In genomic region chr19:18543814-18544475, GRCh38 we compare ENCODE assay signal across 8 cellular contexts. TPM values are rescaled to one million over a fixed set of nuclear protein-coding genes. Genes with fewer than 3 reads are reported as not detected.
DNase-seq lines count a peak whose midpoint lies in the region; ATAC-seq lines count a peak whose summit lies in the region.

No MANE protein-coding gene starts in this region.

- CTCF ChIA-PET in activated CD8-positive, alpha-beta memory T cell treated with anti-CD3 and anti-CD28 coated beads, Interleukin-2, amount 10 ng/mL, durations not matched to agents 7 days and 5 days (lab: Charles Lee) = interaction anchor here (0.6 to 5.4 kb wide), 27 partner anchors 8 to 457 kb away, joined by 3 to 48 read pairs (median 3); partner anchors contain the start of genes ELL, IL12RB1, KXD1 and UBA52

- no peaks in the 10 kb centered on the region for H3K9me3 ChIP-seq in esophagus (ENCODE audit: control insufficient read depth in 2 of 2, insufficient read depth in 1 of 2, low read depth in 1 of 2, low read length in 1 of 2)

- peak overlapping the region; percentile 28 to 90 for H3K4me3 ChIP-seq in esophagus (ENCODE audit: low read depth in 1 of 2, low read length in 2 of 2)

- no peaks in the 10 kb centered on the region for H3K27me3 ChIP-seq in esophagus (ENCODE audit: control insufficient read depth in 1 of 2, insufficient read depth in 2 of 2, low read length in 2 of 2)

- peaks cover 0 to 18% of the 10 kb centered on the region in 2 donors for H3K36me3 ChIP-seq in esophagus (ENCODE audit: control insufficient read depth in 2 of 2, insufficient read depth in 2 of 2, low read length in 1 of 2)

- ATAC-seq in GM18907 (IDR thresholded peaks at IDR 0.05; ENCODE audit: unreplicated experiment) = peak; percentile 44
- peak; percentile 37 for ATAC-seq in HG03159 (IDR thresholded peaks at IDR 0.05; ENCODE audit: unreplicated experiment)
- ATAC-seq in activated CD8-positive, alpha-beta memory T cell treated with anti-CD3 and anti-CD28 coated beads, Interleukin-2, amount 10 ng/mL, durations not matched to agents 7 days and 5 days = peak; percentile 86
- peak; percentile 52 to 64 for ATAC-seq in naive thymus-derived CD8-positive, alpha-beta T cell

- H3K27ac ChIP-seq in esophagus (ENCODE audit: low read depth in 2 of 2, low read length in 1 of 2) = peak overlapping the region; percentile 65 to 92

- H3K36me3 Mint-ChIP-seq in activated CD8-positive, alpha-beta memory T cell treated with anti-CD3 and anti-CD28 coated beads, Interleukin-2, amount 10 ng/mL, durations not matched to agents 7 days and 5 days = peaks cover 12% of the 10 kb centered on the region
- peaks cover 0 to 27% (median 2%) of the 10 kb centered on the region in 3 donors for H3K36me3 Mint-ChIP-seq in naive thymus-derived CD8-positive, alpha-beta T cell

- peaks cover 0 to 2% of the 10 kb centered on the region in 2 donors for H3K4me1 ChIP-seq in esophagus (ENCODE audit: control insufficient read depth in 2 of 2, insufficient read depth in 2 of 2, low read length in 1 of 2)

- peak overlapping the region; percentile 88 for H3K4me3 Mint-ChIP-seq in activated CD8-positive, alpha-beta memory T cell treated with anti-CD3 and anti-CD28 coated beads, Interleukin-2, amount 10 ng/mL, durations not matched to agents 7 days and 5 days
- peak overlapping the region; percentile 86 to 94 (median 92) for H3K4me3 Mint-ChIP-seq in naive thymus-derived CD8-positive, alpha-beta T cell

- 11 to 12% methylated on average over 12 of the region's 12 CpGs for WGBS in esophagus, 2 donors

- POLR2A ChIA-PET in naive thymus-derived CD8-positive, alpha-beta T cell (lab: Charles Lee) = interaction anchor here (0.8 to 2.8 kb wide), 6 partner anchors 13 to 288 kb away, joined by 4 to 29 read pairs (median 10); partner anchors contain the start of genes ELL, KXD1, REX1BD and UBA52

- no peaks in the 10 kb centered on the region for H3K27me3 Mint-ChIP-seq in activated CD8-positive, alpha-beta memory T cell treated with anti-CD3 and anti-CD28 coated beads, Interleukin-2, amount 10 ng/mL, durations not matched to agents 7 days and 5 days
- no peaks in the 10 kb centered on the region for H3K27me3 Mint-ChIP-seq in naive thymus-derived CD8-positive, alpha-beta T cell

- DNase-seq in AG20443 (ENCODE audit: low spot score) = peak; percentile 58
- peak; percentile 83 to 96 for DNase-seq in NOMO-1 (lab: John Stamatoyannopoulos, UW; ENCODE audit: unreplicated experiment in 2 of 2)
- peak; percentile 92 for DNase-seq in activated CD8-positive, alpha-beta memory T cell treated with anti-CD3 and anti-CD28 coated beads, Interleukin-2, amount 10 ng/mL, durations not matched to agents 7 days and 5 days
- DNase-seq in naive thymus-derived CD8-positive, alpha-beta T cell = peak in 9 of 10 donors; percentile 33 to 80 (median 57)
- DNase-seq in stromal cell of bone marrow (ENCODE audit: low read depth) = peak; percentile 52

- no peaks in the 10 kb centered on the region for H3K9me3 Mint-ChIP-seq in activated CD8-positive, alpha-beta memory T cell treated with anti-CD3 and anti-CD28 coated beads, Interleukin-2, amount 10 ng/mL, durations not matched to agents 7 days and 5 days (ENCODE audit: low read depth)
- no peaks in the 10 kb centered on the region for H3K9me3 Mint-ChIP-seq in naive thymus-derived CD8-positive, alpha-beta T cell

- peak overlapping the region; percentile 98 for H3K27ac Mint-ChIP-seq in activated CD8-positive, alpha-beta memory T cell treated with anti-CD3 and anti-CD28 coated beads, Interleukin-2, amount 10 ng/mL, durations not matched to agents 7 days and 5 days
- H3K27ac Mint-ChIP-seq in naive thymus-derived CD8-positive, alpha-beta T cell = peak overlapping the region; percentile 90 to 98 (median 95)

- peaks cover 27% of the 10 kb centered on the region for H3K4me1 Mint-ChIP-seq in activated CD8-positive, alpha-beta memory T cell treated with anti-CD3 and anti-CD28 coated beads, Interleukin-2, amount 10 ng/mL, durations not matched to agents 7 days and 5 days
- peaks cover 7 to 36% (median 30%) of the 10 kb centered on the region in 4 donors for H3K4me1 Mint-ChIP-seq in naive thymus-derived CD8-positive, alpha-beta T cell

RNA-seq across cellular contexts. Expression of gene FKBP8, which starts 0.6 kb away (rescaled TPM):
- 100 to 1,000 TPM; 220 to 286 TPM for total RNA-seq in activated CD8-positive, alpha-beta memory T cell treated with anti-CD3 and anti-CD28 coated beads, Interleukin-2, amount 10 ng/mL, durations not matched to agents 7 days and 5 days
- polyA plus RNA-seq in esophagus = 100 to 1,000 TPM; 175 to 269 TPM
- total RNA-seq in naive thymus-derived CD8-positive, alpha-beta T cell = 100 to 1,000 TPM; 235 to 236 TPM
- 100 to 1,000 TPM in 2 of 3 donors, 10 to 100 TPM in 1; 87.0 to 125 (median 106) TPM for polyA plus RNA-seq in naive thymus-derived CD8-positive, alpha-beta T cell

RNA-seq across cellular contexts. Expression of gene KXD1, which starts 13.7 kb away (rescaled TPM):
- total RNA-seq in activated CD8-positive, alpha-beta memory T cell treated with anti-CD3 and anti-CD28 coated beads, Interleukin-2, amount 10 ng/mL, durations not matched to agents 7 days and 5 days = 100 to 1,000 TPM; 106 to 113 TPM
- 10 to 100 TPM; 43.7 to 68.1 TPM for polyA plus RNA-seq in esophagus
- 10 to 100 TPM; 96.2 to 97.9 TPM for total RNA-seq in naive thymus-derived CD8-positive, alpha-beta T cell
- polyA plus RNA-seq in naive thymus-derived CD8-positive, alpha-beta T cell = 10 to 100 TPM; 68.3 to 80.2 (median 79.4) TPM

RNA-seq across cellular contexts. Expression of gene ELL, which starts 22.1 kb away (rescaled TPM):
- 10 to 100 TPM; 22.9 to 33.7 TPM for total RNA-seq in activated CD8-positive, alpha-beta memory T cell treated with anti-CD3 and anti-CD28 coated beads, Interleukin-2, amount 10 ng/mL, durations not matched to agents 7 days and 5 days
- polyA plus RNA-seq in esophagus = 1 to 10 TPM; 7.1 to 9.1 TPM
- 10 to 100 TPM; 23.7 to 24.1 TPM for total RNA-seq in naive thymus-derived CD8-positive, alpha-beta T cell
- polyA plus RNA-seq in naive thymus-derived CD8-positive, alpha-beta T cell = 10 to 100 TPM in 1 of 3 donors, 1 to 10 TPM in 2; 7.6 to 11.0 (median 9.3) TPM

RNA-seq across cellular contexts. Expression of gene UBA52, which starts 27.7 kb away (rescaled TPM):
- 1,000 to 10,000 TPM; 1,256 to 1,325 TPM for total RNA-seq in activated CD8-positive, alpha-beta memory T cell treated with anti-CD3 and anti-CD28 coated beads, Interleukin-2, amount 10 ng/mL, durations not matched to agents 7 days and 5 days
- polyA plus RNA-seq in esophagus = 1,000 to 10,000 TPM in 1 of 2 donors, 100 to 1,000 TPM in 1; 709 to 1,325 TPM
- 1,000 to 10,000 TPM; 1,986 to 2,036 TPM for total RNA-seq in naive thymus-derived CD8-positive, alpha-beta T cell
- 1,000 to 10,000 TPM; 1,743 to 2,077 (median 1,903) TPM for polyA plus RNA-seq in naive thymus-derived CD8-positive, alpha-beta T cell

RNA-seq across cellular contexts. Expression of gene REX1BD, which starts 44.7 kb away (rescaled TPM):
- 100 to 1,000 TPM in 1 of 2 experiments, 10 to 100 TPM in 1; 88.9 to 102 TPM for total RNA-seq in activated CD8-positive, alpha-beta memory T cell treated with anti-CD3 and anti-CD28 coated beads, Interleukin-2, amount 10 ng/mL, durations not matched to agents 7 days and 5 days
- 10 to 100 TPM; 48.4 to 59.0 TPM for polyA plus RNA-seq in esophagus
- total RNA-seq in naive thymus-derived CD8-positive, alpha-beta T cell = 100 to 1,000 TPM; 138 to 165 TPM
- 100 to 1,000 TPM; 165 to 196 (median 176) TPM for polyA plus RNA-seq in naive thymus-derived CD8-positive, alpha-beta T cell

Comparison
In these comparisons a context has a peak if more than half of its experiments do, and no peak if none do; other contexts are left out.
1. Peak in every context shown above with its lines: DNase-seq, ATAC-seq, H3K4me3 ChIP-seq and H3K27ac ChIP-seq.